7 cellular contexts compared by ENCODE assay signal in genomic region chr1:202348509-202349262, GRCh38. TPM values are rescaled to one million over a fixed set of nuclear protein-coding genes. Genes with fewer than 3 reads are reported as not detected.
A peak's percentile ranks its signal among the peaks of the same experiment; 100 is the strongest.
DNase-seq lines count a peak whose midpoint lies in the region; ATAC-seq, FAIRE-seq and TF ChIP-seq lines count a peak whose summit lies in the region.

Gene PPP1R12B (plus strand): TSS chr1:202348699. CDS start chr1:202348852, 153 bp downstream.

- no peaks in the 10 kb centered on the region for H3K27me3 ChIP-seq in hepatocyte

- no peaks in the 10 kb centered on the region for H3K9me3 ChIP-seq in hepatocyte (ENCODE audit: low read depth)

- H3K9me2 ChIP-seq in hepatocyte (replicated peaks; ENCODE audit: insufficient read depth) = no peaks in the 10 kb centered on the region

- peaks cover 47% of the 10 kb centered on the region for H3K79me2 ChIP-seq in hepatocyte

- peak within 1 kb of the TSS; percentile 70 for H2AFZ ChIP-seq in hepatocyte

- peaks cover 3% of the 10 kb centered on the region for H4K20me1 ChIP-seq in hepatocyte (ENCODE audit: insufficient read depth, poor library complexity, severe bottlenecking)

- ATAC-seq in HG02981 (IDR thresholded peaks at IDR 0.05; ENCODE audit: unreplicated experiment) = peak; percentile 94

- no peak for TF ChIP-seq CTCF in hepatocyte (IDR thresholded peaks at IDR 0.05; ENCODE audit: poor library complexity)

- peak within 1 kb of the TSS; percentile 56 for H3K4me3 ChIP-seq in hepatocyte

- no peaks in the 10 kb centered on the region for H3K36me3 ChIP-seq in hepatocyte (replicated peaks; ENCODE audit: insufficient read depth, low read depth)

- peak within 1 kb of the TSS; percentile 81 for H3K27ac ChIP-seq in hepatocyte

- peaks cover 7% of the 10 kb centered on the region for H3K4me1 ChIP-seq in hepatocyte (ENCODE audit: insufficient read depth)

- H3K4me2 ChIP-seq in hepatocyte = peak within 1 kb of the TSS; percentile 88

- FAIRE-seq in GM18507 (lab: Jason Lieb, UNC) = peak; percentile 96

- DNase-seq in GM18507 (ENCODE audit: extremely low spot score, insufficient read length, low read depth) (peak; percentile 75), NCI-H2029 treated with DMSO at 0.1 percent for 48 hours (lab: John Stamatoyannopoulos, UW) (peak; percentile 86), T-helper 9 cell (peak; percentile 91), astrocyte of the hippocampus (ENCODE audit: low read depth, low spot score) (peak; percentile 99), hepatocyte (ENCODE audit: low spot score) (peak; percentile 99), retina (peak; percentile 96)

- WGBS in hepatocyte (ENCODE audit: low lambda C conversion rate, missing lambda C conversion rate) = under 1% methylated on average over 60 of the region's 62 CpGs

RNA-seq across cellular contexts. Expression of gene PPP1R12B, which starts in this region (rescaled TPM):
- 8.5 and 15.0 TPM in 2 replicates for total RNA-seq in hepatocyte
- 8.1 and 12.3 TPM in 2 replicates for polyA plus RNA-seq in hepatocyte

Comparison
In these comparisons a context has a peak if more than half of its experiments do, and no peak if none do; other contexts are left out.
1. Peak in every context shown above with its lines: DNase-seq, ATAC-seq, H3K4me3 ChIP-seq and H3K27ac ChIP-seq.